In the genomic region with DNA sequence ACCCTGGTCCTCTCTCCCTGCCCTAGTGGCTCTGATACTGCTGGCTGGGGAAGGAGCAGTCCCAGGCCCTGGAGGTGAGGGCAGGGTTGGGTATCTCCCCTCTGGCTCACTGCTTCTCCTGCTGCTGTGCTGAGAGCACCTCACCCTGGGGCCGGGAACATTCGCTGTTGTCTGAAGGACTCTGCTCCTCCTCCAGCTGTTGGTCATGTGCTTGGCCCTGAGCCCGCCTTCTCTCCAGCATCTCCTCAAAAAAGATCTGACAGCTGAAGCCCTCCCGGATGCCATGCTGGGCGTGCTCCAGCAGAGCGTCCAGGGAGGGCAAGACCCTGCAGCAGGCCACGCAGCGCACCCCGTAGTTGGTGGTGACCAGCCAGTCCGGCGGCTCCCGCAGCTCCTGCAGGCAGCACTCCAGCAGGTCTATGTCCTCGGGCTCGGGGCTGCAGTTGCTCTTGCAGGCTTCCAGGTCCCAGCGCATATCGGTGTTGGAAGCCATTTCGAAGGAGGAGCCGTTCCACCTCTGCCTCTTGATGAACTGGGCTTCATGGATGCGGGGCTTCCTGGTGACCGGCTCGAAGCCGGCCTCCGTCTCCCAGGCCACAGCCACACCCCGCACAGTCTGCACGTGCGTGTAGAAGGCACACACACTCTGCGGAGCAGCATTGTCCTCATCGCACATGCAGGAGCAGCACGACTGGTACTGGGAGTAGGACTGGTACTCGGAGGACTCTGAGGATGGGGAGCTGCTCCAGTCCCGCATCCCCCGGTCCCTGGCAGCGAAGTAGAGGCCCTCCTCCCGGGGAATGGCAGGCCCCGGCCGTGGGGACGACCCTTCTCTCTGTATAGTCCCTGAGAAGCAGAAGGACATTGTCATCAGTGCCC, we compare ENCODE assay signal across 16 cellular contexts. TPM values are rescaled to one million over a fixed set of nuclear protein-coding genes. Genes with fewer than 3 reads are reported as not detected.
"Had no signal": no experiment of that assay in that cellular context is flagged by ENCODE, and none has a peak within 500 bp of the region (broad histone marks: within the 10 kb centered on the region; RNA-seq: fewer than 3 reads in every experiment).

No MANE protein-coding gene starts in this region.

- H3K4me1 Mint-ChIP-seq: activated naive CD4-positive, alpha-beta T cell treated with anti-CD3 and anti-CD28 coated beads, Interleukin-2, amount 10 ng/mL, durations not matched to agents 7 days and 5 days; mesothelial cell of epicardium had no signal

- H3K4me3 Mint-ChIP-seq: activated naive CD4-positive, alpha-beta T cell treated with anti-CD3 and anti-CD28 coated beads, Interleukin-2, amount 10 ng/mL, durations not matched to agents 7 days and 5 days; mesothelial cell of epicardium; naive B cell; stimulated activated effector memory CD8-positive, alpha-beta T cell treated with anti-CD3 and anti-CD28 coated beads, Interleukin-12 subunit alpha, Interleukin-12 subunit beta, amount 100 ng/mL, for 72 hours; T-cell had no signal

- ATAC-seq: stimulated activated effector memory CD8-positive, alpha-beta T cell treated with anti-CD3 and anti-CD28 coated beads, Interleukin-12 subunit alpha, Interleukin-12 subunit beta, amount 100 ng/mL, for 72 hours; T-cell had no signal

- H3K9me3 Mint-ChIP-seq: activated naive CD4-positive, alpha-beta T cell treated with anti-CD3 and anti-CD28 coated beads, Interleukin-2, amount 10 ng/mL, durations not matched to agents 7 days and 5 days had no signal

- H3K36me3 ChIP-seq: lower lobe of right lung had no signal

- H3K27ac ChIP-seq: dorsolateral prefrontal cortex, lower lobe of right lung, SK-N-MC had no signal

- H3K9me3 ChIP-seq: lower lobe of right lung had no signal

- DNase-seq: activated CD4-positive, CD25-positive, alpha-beta regulatory T cell treated with anti-CD3 and anti-CD28 coated beads, Interleukin-2, amount 50 U/mL, for 72 hours; activated naive CD4-positive, alpha-beta T cell treated with anti-CD3 and anti-CD28 coated beads, Interleukin-2, amount 10 ng/mL, durations not matched to agents 7 days and 5 days; dorsolateral prefrontal cortex; kidney glomerular epithelial cell; lower lobe of right lung; naive B cell; nucleus accumbens; T-cell; T-helper 9 cell had no signal

- H3K27ac Mint-ChIP-seq: activated naive CD4-positive, alpha-beta T cell treated with anti-CD3 and anti-CD28 coated beads, Interleukin-2, amount 10 ng/mL, durations not matched to agents 7 days and 5 days; activated T-helper 2 cell treated with anti-CD3 and anti-CD28 coated beads, Interferon-gamma antibody, Interleukin-2, Interleukin-4, amounts not matched to agents 10 μg/mL and 5 μg/mL and 100 μg/mL, durations not matched to agents 14 hours and 24 hours and 36 hours; mesothelial cell of epicardium; naive B cell; stimulated activated effector memory CD8-positive, alpha-beta T cell treated with anti-CD3 and anti-CD28 coated beads, Interleukin-12 subunit alpha, Interleukin-12 subunit beta, amount 100 ng/mL, for 72 hours; T-cell had no signal

- H3K27me3 ChIP-seq: dorsolateral prefrontal cortex had no signal

- H3K4me3 ChIP-seq: dorsolateral prefrontal cortex, lower lobe of right lung, SK-N-MC had no signal

- H3K36me3 Mint-ChIP-seq: activated naive CD4-positive, alpha-beta T cell treated with anti-CD3 and anti-CD28 coated beads, Interleukin-2, amount 10 ng/mL, durations not matched to agents 7 days and 5 days; mesothelial cell of epicardium; stimulated activated effector memory CD8-positive, alpha-beta T cell treated with anti-CD3 and anti-CD28 coated beads, Interleukin-12 subunit alpha, Interleukin-12 subunit beta, amount 100 ng/mL, for 72 hours; T-cell had no signal

RNA-seq across cellular contexts. Expression of gene FAM170B, which starts 2.1 kb away (rescaled TPM):
- total RNA-seq: activated T-helper 2 cell treated with anti-CD3 and anti-CD28 coated beads, Interferon-gamma antibody, Interleukin-2, Interleukin-4, amounts not matched to agents 10 μg/mL and 5 μg/mL and 100 μg/mL, durations not matched to agents 14 hours and 24 hours and 36 hours; lower lobe of right lung; mesothelial cell of epicardium; pulmonary artery endothelial cell; urinary bladder had no signal
- polyA plus RNA-seq: esophagus, urinary bladder had no signal

RNA-seq across cellular contexts. Expression of gene TMEM273, which starts 56.4 kb away (rescaled TPM):
- total RNA-seq: mesothelial cell of epicardium had no signal
